8 cellular contexts compared by ENCODE assay signal in the genomic region with DNA sequence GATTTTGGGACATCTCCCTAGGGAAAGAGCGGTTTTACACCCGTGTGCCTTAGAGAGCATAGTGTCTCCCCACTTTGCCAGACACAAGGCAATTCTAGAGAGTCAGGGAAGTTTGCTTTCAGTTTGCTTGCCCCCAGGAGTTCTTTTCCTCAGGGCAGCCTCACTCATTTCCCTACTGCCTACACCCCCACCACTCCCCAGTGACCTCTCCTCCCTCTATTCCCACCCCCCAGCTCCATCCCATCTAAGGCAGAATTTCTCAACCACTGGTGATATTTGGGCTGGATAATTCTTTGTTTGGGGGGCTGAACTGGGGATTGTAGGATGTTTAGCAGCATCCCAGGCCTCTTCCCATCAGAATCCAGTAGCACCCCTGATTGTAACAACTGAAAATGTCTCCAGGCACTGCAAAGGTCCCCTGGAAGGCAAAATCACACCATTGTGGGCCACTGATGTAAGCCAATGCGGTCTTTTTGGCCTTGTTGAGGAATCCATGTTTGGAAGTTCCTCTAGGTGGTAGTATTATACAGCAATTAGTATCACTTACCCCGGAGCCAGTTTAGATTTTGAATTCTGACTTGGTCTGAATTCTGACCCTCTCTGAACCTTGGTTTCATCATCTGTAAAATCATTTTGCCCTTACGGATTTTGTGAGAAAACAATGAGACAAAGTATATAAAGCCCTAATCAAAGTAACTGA. TPM values are rescaled to one million over a fixed set of nuclear protein-coding genes. Genes with fewer than 3 reads are reported as not detected.
A peak's percentile ranks its signal among the peaks of the same experiment; 100 is the strongest.
DNase-seq lines count a peak whose midpoint lies in the region; ATAC-seq and TF ChIP-seq lines count a peak whose summit lies in the region.

No MANE protein-coding gene starts in this region.

- H3K36me3 ChIP-seq in KMS-11 (ENCODE audit: insufficient read depth): no peaks in the 10 kb centered on the region
- no peaks in the 10 kb centered on the region for H3K36me3 ChIP-seq in sigmoid colon

- H3K9ac ChIP-seq in KMS-11: no peak overlapping the region

- ATAC-seq in HG02884 (IDR thresholded peaks at IDR 0.05; ENCODE audit: unreplicated experiment) (no peak), HG03439 (IDR thresholded peaks at IDR 0.05; ENCODE audit: unreplicated experiment) (no peak)

- H4K20me1 ChIP-seq in KMS-11 (ENCODE audit: insufficient read depth): no peaks in the 10 kb centered on the region

- no peaks in the 10 kb centered on the region for H3K4me1 Mint-ChIP-seq in nephron progenitor cell

- H3K36me3 Mint-ChIP-seq in nephron progenitor cell (ENCODE audit: low read depth): no peaks in the 10 kb centered on the region

- H3K4me3 ChIP-seq in KMS-11 (IDR thresholded peaks at IDR 0.05; ENCODE audit: insufficient read depth, low read depth, low read length) (no peak overlapping the region), sigmoid colon (no peak overlapping the region), lower leg skin (ENCODE audit: low read depth, poor library complexity, severe bottlenecking) (no peak overlapping the region)

- no peaks in the 10 kb centered on the region for H3K9me3 Mint-ChIP-seq in nephron progenitor cell

- TF ChIP-seq POLR2A in sigmoid colon (IDR thresholded peaks at IDR 0.05) (no peak), lower leg skin (IDR thresholded peaks at IDR 0.05) (no peak)

- no peak overlapping the region for H3K4me2 ChIP-seq in KMS-11

- DNase-seq in EH (ENCODE audit: low read depth) (peak; percentile 27), cerebellum (ENCODE audit: low spot score) (peak; percentile 1), nephron progenitor cell (no peak), sigmoid colon (no peak), lower leg skin (ENCODE audit: low spot score in 2 of 2) (no peak)

- no peaks in the 10 kb centered on the region for H3K79me2 ChIP-seq in KMS-11 (ENCODE audit: insufficient read depth, low read depth)

- H3K4me1 ChIP-seq in KMS-11 (ENCODE audit: low read depth, poor library complexity, severe bottlenecking): no peaks in the 10 kb centered on the region
- H3K4me1 ChIP-seq in sigmoid colon: no peaks in the 10 kb centered on the region

- intact Hi-C loops in sigmoid colon (cut with DNase I): loop anchor here (1.0 kb wide), 1 partner anchor 225 kb away; no protein-coding TSS in a partner anchor
- intact Hi-C loops in lower leg skin (cut with DNase I; ENCODE audit: low total_unique reads): no loop called here

- H3K27me3 ChIP-seq in KMS-11 (ENCODE audit: insufficient read depth, low read depth) (no peaks in the 10 kb centered on the region), sigmoid colon (no peaks in the 10 kb centered on the region)

- H3K4me3 Mint-ChIP-seq in nephron progenitor cell: no peak overlapping the region

- H3K27ac Mint-ChIP-seq in nephron progenitor cell: no peak overlapping the region

- H3K27me3 Mint-ChIP-seq in nephron progenitor cell (ENCODE audit: low read depth, poor library complexity): peaks cover 32% of the 10 kb centered on the region

- no peak overlapping the region for H2AFZ ChIP-seq in KMS-11 (ENCODE audit: low read depth)

- 23 to 24% methylated on average over 5 of the region's 5 CpGs for WGBS in sigmoid colon, 2 donors
- 22 to 36% methylated on average over 5 of the region's 5 CpGs for WGBS in lower leg skin, 2 donors

- no peaks in the 10 kb centered on the region for H3K9me3 ChIP-seq in sigmoid colon

- no peak overlapping the region for H3K27ac ChIP-seq in KMS-11
- no peak overlapping the region for H3K27ac ChIP-seq in sigmoid colon

- peak; percentile 23; the same call in 1 of the 2 replicates for TF ChIP-seq CTCF in KMS-11 (conservative IDR thresholded peaks at IDR 0.05; ENCODE audit: low read depth, low read length)
- TF ChIP-seq CTCF in nephron progenitor cell (IDR thresholded peaks at IDR 0.05): peak; percentile 24
- peak in 2 of 4 experiments; percentile 22 to 27 for TF ChIP-seq CTCF in sigmoid colon (IDR thresholded peaks at IDR 0.05)
- TF ChIP-seq CTCF in lower leg skin (IDR thresholded peaks at IDR 0.05): no peak

- no peak for TF ChIP-seq EP300 in sigmoid colon (IDR thresholded peaks at IDR 0.05)

RNA-seq across cellular contexts. Expression of a gene that starts 1.3 kb away (rescaled TPM):
- total RNA-seq in cerebellum (not detected), sigmoid colon (not detected), lower leg skin (not detected)
- polyA plus RNA-seq in sigmoid colon: not detected

RNA-seq across cellular contexts. Expression of a gene that starts 6.6 kb away (rescaled TPM):
- not detected for total RNA-seq in cerebellum
- not detected for total RNA-seq in sigmoid colon
- not detected for polyA plus RNA-seq in sigmoid colon
- 1 to 10 TPM in 1 of 4 donors, not detected in 3; 1.6 TPM for total RNA-seq in lower leg skin

RNA-seq across cellular contexts. Expression of a gene that starts 30.5 kb away (rescaled TPM):
- total RNA-seq in cerebellum (not detected), sigmoid colon (not detected), lower leg skin (not detected)
- not detected for polyA plus RNA-seq in sigmoid colon

RNA-seq across cellular contexts. Expression of a gene that starts 33.2 kb away (rescaled TPM):
- total RNA-seq in cerebellum (not detected), sigmoid colon (not detected), lower leg skin (not detected)
- polyA plus RNA-seq in sigmoid colon: not detected

Comparison
In these comparisons a context has a peak if more than half of its experiments do, and no peak if none do; other contexts are left out.
1. DNase-seq: peak in EH (single experiment) and cerebellum (single experiment); none in nephron progenitor cell (single experiment), sigmoid colon (single experiment) and lower leg skin (0 of 2).
2. CTCF ChIP-seq: peak in KMS-11 (single experiment) and nephron progenitor cell (single experiment); none in lower leg skin (0 of 3).